Comparison of ENCODE assay signal across 1 cellular context in genomic region chr4:84955168-84955567, GRCh38.
TF ChIP-seq lines count a peak whose summit lies in the region.

No MANE protein-coding gene starts in this region.

TF ChIP-seq in HEK293, 187 proteins besides CTCF, POLR2A, EP300 and RAD21 (continued from another document):
- TF ChIP-seq ZNF148 (tag by site-specific recombination; IDR thresholded peaks at IDR 0.05; ENCODE audit: borderline replicate concordance) (no peak), OSR2 (tag by site-specific recombination; IDR thresholded peaks at IDR 0.05) (no peak)
